ENCODE assay signal across 18 cellular contexts in the genomic region with DNA sequence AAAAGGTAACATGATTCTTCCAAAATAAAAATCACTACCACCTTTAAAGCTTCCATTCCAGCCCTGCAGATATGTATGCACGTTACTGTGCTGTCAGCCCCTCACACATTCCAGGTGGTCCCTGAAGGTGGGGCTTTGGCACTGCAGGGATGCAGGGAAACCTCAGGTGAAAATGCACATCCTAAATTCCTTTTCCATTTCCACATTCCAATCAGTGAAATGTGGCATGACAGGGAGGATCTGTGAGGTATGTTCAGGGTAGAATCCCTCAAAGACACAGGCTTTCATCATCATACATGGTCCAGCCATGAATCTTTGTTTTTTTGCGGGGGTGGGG. TPM values are rescaled to one million over a fixed set of nuclear protein-coding genes. Genes with fewer than 3 reads are reported as not detected.
A peak's percentile ranks its signal among the peaks of the same experiment; 100 is the strongest.
DNase-seq lines count a peak whose midpoint lies in the region; ATAC-seq and TF ChIP-seq lines count a peak whose summit lies in the region.
"Had no signal": no experiment of that assay in that cellular context is flagged by ENCODE, and none has a peak within 500 bp of the region (broad histone marks: within the 10 kb centered on the region; RNA-seq: fewer than 3 reads in every experiment).

No MANE protein-coding gene starts in this region.

- peak overlapping the region; percentile 62 for H3K27ac Mint-ChIP-seq in T-helper 2 cell treated with Interferon-gamma antibody and Interleukin-4, amounts not matched to agents 5 μg/mL and 100 μg/mL, for 36 hours
- peak overlapping the region; percentile 56 to 74 for H3K27ac Mint-ChIP-seq in natural killer cell treated with Interleukin-12 subunit alpha and Interleukin-12 subunit beta and Interleukin-15 and Interleukin-18, amount 100 ng/mL, for 72 hours
- H3K27ac Mint-ChIP-seq in natural killer cell = no peak overlapping the region
- H3K27ac Mint-ChIP-seq in activated naive CD8-positive, alpha-beta T cell treated with anti-CD3 and anti-CD28 coated beads, Interleukin-2, amount 50 U/mL, for 24 hours = peak overlapping the region; percentile 80
- peak overlapping the region in 1 of 2 donors; percentile 91 for H3K27ac Mint-ChIP-seq in stimulated activated naive CD8-positive, alpha-beta T cell treated with anti-CD3 and anti-CD28 coated beads, Interleukin-15, amount 100 ng/mL, for 72 hours

- peaks cover 55% of the 10 kb centered on the region for H3K36me3 Mint-ChIP-seq in T-helper 2 cell treated with Interferon-gamma antibody and Interleukin-4, amounts not matched to agents 5 μg/mL and 100 μg/mL, for 36 hours (ENCODE audit: low read depth)
- peaks cover 7% of the 10 kb centered on the region for H3K36me3 Mint-ChIP-seq in natural killer cell treated with Interleukin-12 subunit alpha and Interleukin-12 subunit beta and Interleukin-15 and Interleukin-18, amount 100 ng/mL, for 72 hours
- H3K36me3 Mint-ChIP-seq in natural killer cell = no peaks in the 10 kb centered on the region
- H3K36me3 Mint-ChIP-seq in activated naive CD8-positive, alpha-beta T cell treated with anti-CD3 and anti-CD28 coated beads, Interleukin-2, amount 50 U/mL, for 24 hours (ENCODE audit: low read depth) = peaks cover 41% of the 10 kb centered on the region

- peaks cover 73% of the 10 kb centered on the region for H3K4me1 Mint-ChIP-seq in T-helper 2 cell treated with Interferon-gamma antibody and Interleukin-4, amounts not matched to agents 5 μg/mL and 100 μg/mL, for 36 hours (ENCODE audit: low read depth)
- peaks cover 26 to 58% of the 10 kb centered on the region in 2 donors for H3K4me1 Mint-ChIP-seq in natural killer cell treated with Interleukin-12 subunit alpha and Interleukin-12 subunit beta and Interleukin-15 and Interleukin-18, amount 100 ng/mL, for 72 hours (ENCODE audit: low read depth in 2 of 2)
- H3K4me1 Mint-ChIP-seq in natural killer cell = no peaks in the 10 kb centered on the region
- peaks cover 92% of the 10 kb centered on the region for H3K4me1 Mint-ChIP-seq in activated naive CD8-positive, alpha-beta T cell treated with anti-CD3 and anti-CD28 coated beads, Interleukin-2, amount 50 U/mL, for 24 hours
- peaks cover 97% of the 10 kb centered on the region for H3K4me1 Mint-ChIP-seq in stimulated activated naive CD8-positive, alpha-beta T cell treated with anti-CD3 and anti-CD28 coated beads, Interleukin-15, amount 100 ng/mL, for 72 hours

- H3K4me3 ChIP-seq in uterus = no peak overlapping the region
- H3K4me3 ChIP-seq: BLaER1 treated with 17β-estradiol and CSF1 and Interleukin-3, amounts not matched to agents 10 nM and 100 nM; Peyer's patch had no signal

- H3K27ac ChIP-seq in uterus = no peak overlapping the region
- H3K27ac ChIP-seq: 22Rv1; BLaER1 treated with 17β-estradiol and CSF1 and Interleukin-3, amounts not matched to agents 10 nM and 100 nM; Peyer's patch had no signal

- intact Hi-C loops in natural killer cell (cut with micrococcal nuclease) (no loop called here), uterus (cut with DNase I; ENCODE audit: low total_unique reads) (no loop called here)

- H3K4me3 Mint-ChIP-seq in T-helper 2 cell treated with Interferon-gamma antibody and Interleukin-4, amounts not matched to agents 5 μg/mL and 100 μg/mL, for 36 hours = no peak overlapping the region
- no peak overlapping the region for H3K4me3 Mint-ChIP-seq in natural killer cell treated with Interleukin-12 subunit alpha and Interleukin-12 subunit beta and Interleukin-15 and Interleukin-18, amount 100 ng/mL, for 72 hours
- no peak overlapping the region for H3K4me3 Mint-ChIP-seq in natural killer cell
- H3K4me3 Mint-ChIP-seq in activated naive CD8-positive, alpha-beta T cell treated with anti-CD3 and anti-CD28 coated beads, Interleukin-2, amount 50 U/mL, for 24 hours = no peak overlapping the region
- H3K4me3 Mint-ChIP-seq in stimulated activated naive CD8-positive, alpha-beta T cell treated with anti-CD3 and anti-CD28 coated beads, Interleukin-15, amount 100 ng/mL, for 72 hours = peak overlapping the region; percentile 10 to 51

- no peaks in the 10 kb centered on the region for H3K9me3 Mint-ChIP-seq in T-helper 2 cell treated with Interferon-gamma antibody and Interleukin-4, amounts not matched to agents 5 μg/mL and 100 μg/mL, for 36 hours
- no peaks in the 10 kb centered on the region for H3K9me3 Mint-ChIP-seq in natural killer cell treated with Interleukin-12 subunit alpha and Interleukin-12 subunit beta and Interleukin-15 and Interleukin-18, amount 100 ng/mL, for 72 hours
- no peaks in the 10 kb centered on the region for H3K9me3 Mint-ChIP-seq in natural killer cell
- no peaks in the 10 kb centered on the region for H3K9me3 Mint-ChIP-seq in activated naive CD8-positive, alpha-beta T cell treated with anti-CD3 and anti-CD28 coated beads, Interleukin-2, amount 50 U/mL, for 24 hours
- no peaks in the 10 kb centered on the region for H3K9me3 Mint-ChIP-seq in stimulated activated naive CD8-positive, alpha-beta T cell treated with anti-CD3 and anti-CD28 coated beads, Interleukin-15, amount 100 ng/mL, for 72 hours

- no peaks in the 10 kb centered on the region for H3K4me1 ChIP-seq in uterus
- H3K4me1 ChIP-seq: Peyer's patch had no signal

- TF ChIP-seq POLR2A in uterus (IDR thresholded peaks at IDR 0.05) = no peak

- no peak for TF ChIP-seq CTCF in natural killer cell (IDR thresholded peaks at IDR 0.05)
- no peak for TF ChIP-seq CTCF in uterus (IDR thresholded peaks at IDR 0.05)

- H3K27me3 Mint-ChIP-seq in T-helper 2 cell treated with Interferon-gamma antibody and Interleukin-4, amounts not matched to agents 5 μg/mL and 100 μg/mL, for 36 hours (ENCODE audit: low read depth) = no peaks in the 10 kb centered on the region
- no peaks in the 10 kb centered on the region for H3K27me3 Mint-ChIP-seq in natural killer cell treated with Interleukin-12 subunit alpha and Interleukin-12 subunit beta and Interleukin-15 and Interleukin-18, amount 100 ng/mL, for 72 hours
- no peaks in the 10 kb centered on the region for H3K27me3 Mint-ChIP-seq in natural killer cell (ENCODE audit: low read depth in 2 of 2)
- no peaks in the 10 kb centered on the region for H3K27me3 Mint-ChIP-seq in activated naive CD8-positive, alpha-beta T cell treated with anti-CD3 and anti-CD28 coated beads, Interleukin-2, amount 50 U/mL, for 24 hours
- H3K27me3 Mint-ChIP-seq in stimulated activated naive CD8-positive, alpha-beta T cell treated with anti-CD3 and anti-CD28 coated beads, Interleukin-15, amount 100 ng/mL, for 72 hours = no peaks in the 10 kb centered on the region

- no peak for ATAC-seq in natural killer cell treated with Interleukin-12 subunit alpha and Interleukin-12 subunit beta and Interleukin-15 and Interleukin-18, amount 100 ng/mL, for 72 hours
- no peak for ATAC-seq in natural killer cell
- no peak for ATAC-seq in activated naive CD8-positive, alpha-beta T cell treated with anti-CD3 and anti-CD28 coated beads, Interleukin-2, amount 50 U/mL, for 24 hours
- no peak for ATAC-seq in stimulated activated naive CD8-positive, alpha-beta T cell treated with anti-CD3 and anti-CD28 coated beads, Interleukin-15, amount 100 ng/mL, for 72 hours

- H3K36me3 ChIP-seq in uterus = no peaks in the 10 kb centered on the region

- H3K27me3 ChIP-seq in uterus = no peaks in the 10 kb centered on the region
- H3K27me3 ChIP-seq: BLaER1 treated with 17β-estradiol and CSF1 and Interleukin-3, amounts not matched to agents 10 nM and 100 nM; Peyer's patch had no signal

- DNase-seq in T-helper 2 cell treated with Interferon-gamma antibody and Interleukin-4, amounts not matched to agents 5 μg/mL and 100 μg/mL, for 36 hours (ENCODE audit: low spot score) = no peak
- DNase-seq in T-helper 2 cell (no peak), natural killer cell (no peak), uterus (no peak), Kasumi-1 (lab: John Stamatoyannopoulos, UW) (no peak)
- DNase-seq in natural killer cell treated with Interleukin-12 subunit alpha and Interleukin-12 subunit beta and Interleukin-15 and Interleukin-18, amount 100 ng/mL, for 72 hours (ENCODE audit: low spot score) = no peak
- DNase-seq in activated naive CD8-positive, alpha-beta T cell treated with anti-CD3 and anti-CD28 coated beads, Interleukin-2, amount 50 U/mL, for 24 hours = no peak
- no peak for DNase-seq in stimulated activated naive CD8-positive, alpha-beta T cell treated with anti-CD3 and anti-CD28 coated beads, Interleukin-15, amount 100 ng/mL, for 72 hours
- DNase-seq: COR-L47, DMS53, HCEC 1CT, MV-4-11, NCI-H1417 treated with DMSO at 0.1 percent for 48 hours, NCI-H524, Peyer's patch had no signal

- no peaks in the 10 kb centered on the region for H3K9me3 ChIP-seq in uterus
- H3K9me3 ChIP-seq: Peyer's patch had no signal

RNA-seq across cellular contexts. Expression of gene CCR4, which starts 45.3 kb away (rescaled TPM):
- 10 to 100 TPM; 12.1 to 40.9 TPM for total RNA-seq in natural killer cell treated with Interleukin-12 subunit alpha and Interleukin-12 subunit beta and Interleukin-15 and Interleukin-18, amount 100 ng/mL, for 72 hours
- total RNA-seq in natural killer cell (1 to 10 TPM in 2 of 3 donors, under 1 TPM in 1; 0.52 to 2.5 (median 1.4) TPM), uterus (under 1 TPM in 1 of 4 donors, not detected in 3; 0.35 TPM)
- total RNA-seq: LHCN-M2, Peyer's patch had no signal

Comparison
In these comparisons a context has a peak if more than half of its experiments do, and no peak if none do; other contexts are left out.
1. H3K27ac Mint-ChIP-seq: peak in T-helper 2 cell treated with Interferon-gamma antibody and Interleukin-4, amounts not matched to agents 5 μg/mL and 100 μg/mL, for 36 hours (single experiment), natural killer cell treated with Interleukin-12 subunit alpha and Interleukin-12 subunit beta and Interleukin-15 and Interleukin-18, amount 100 ng/mL, for 72 hours (2 of 2) and activated naive CD8-positive, alpha-beta T cell treated with anti-CD3 and anti-CD28 coated beads, Interleukin-2, amount 50 U/mL, for 24 hours (single experiment); none in natural killer cell (0 of 2).
2. H3K4me3 Mint-ChIP-seq: peak in stimulated activated naive CD8-positive, alpha-beta T cell treated with anti-CD3 and anti-CD28 coated beads, Interleukin-15, amount 100 ng/mL, for 72 hours (2 of 2); none in T-helper 2 cell treated with Interferon-gamma antibody and Interleukin-4, amounts not matched to agents 5 μg/mL and 100 μg/mL, for 36 hours (single experiment), natural killer cell treated with Interleukin-12 subunit alpha and Interleukin-12 subunit beta and Interleukin-15 and Interleukin-18, amount 100 ng/mL, for 72 hours (single experiment), natural killer cell (single experiment) and activated naive CD8-positive, alpha-beta T cell treated with anti-CD3 and anti-CD28 coated beads, Interleukin-2, amount 50 U/mL, for 24 hours (single experiment).